In the genomic region with DNA sequence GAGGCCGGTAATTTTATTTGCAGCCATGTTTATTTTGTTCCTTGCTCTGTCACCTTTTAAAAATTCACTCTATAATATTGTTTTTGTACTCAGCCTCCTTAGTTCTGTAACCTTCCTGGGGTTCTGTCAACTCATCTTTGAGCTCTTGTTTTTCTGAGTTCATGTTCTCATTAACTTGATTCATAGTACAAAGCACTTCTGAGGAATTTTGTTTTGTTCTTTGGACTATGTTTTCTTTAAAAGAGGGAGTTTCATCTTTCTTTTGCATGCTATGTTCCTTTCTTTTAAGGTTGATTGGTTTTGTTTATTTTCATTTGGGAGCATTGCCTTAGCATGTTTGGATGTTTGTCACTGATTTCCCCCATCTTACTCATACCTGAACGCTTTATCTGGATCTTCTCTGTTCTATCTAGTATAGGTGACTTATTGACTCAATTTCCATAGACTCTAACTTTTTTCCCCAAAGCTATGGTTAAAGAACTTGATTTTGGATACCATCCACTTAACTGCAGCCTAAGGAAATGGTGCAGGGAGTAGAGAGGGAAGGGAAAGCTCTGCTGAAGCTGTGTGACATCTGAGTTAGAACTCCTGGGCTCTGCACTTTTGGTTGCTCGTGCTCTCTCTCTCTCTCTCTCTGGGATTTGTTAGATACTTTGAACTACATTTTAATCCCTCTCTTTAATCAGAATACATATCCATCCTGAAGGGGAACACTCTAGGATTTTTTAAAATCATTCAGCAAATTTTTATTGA, we compare ENCODE assay signal across 19 cellular contexts.
A peak's percentile ranks its signal among the peaks of the same experiment; 100 is the strongest.
DNase-seq lines count a peak whose midpoint lies in the region; ATAC-seq, FAIRE-seq and TF ChIP-seq lines count a peak whose summit lies in the region.
"Had no signal": no experiment of that assay in that cellular context is flagged by ENCODE, and none has a peak within 500 bp of the region (broad histone marks: within the 10 kb centered on the region; RNA-seq: fewer than 3 reads in every experiment).

No MANE protein-coding gene starts in this region.

- no peaks in the 10 kb centered on the region for H3K79me2 ChIP-seq in astrocyte (ENCODE audit: insufficient read depth, low read length)

- no peak overlapping the region for H3K4me3 Mint-ChIP-seq in astrocyte (ENCODE audit: unreplicated experiment)
- H3K4me3 Mint-ChIP-seq: neural progenitor cell; stimulated activated naive CD8-positive, alpha-beta T cell treated with anti-CD3 and anti-CD28 coated beads, Interleukin-15, Interleukin-2, amounts not matched to agents 100 ng/mL and 50 ng/mL, for 24 hours had no signal

- TF ChIP-seq CTCF in astrocyte (IDR thresholded peaks at IDR 0.05; ENCODE audit: insufficient read depth, low read depth, low read length) = no peak

- H3K36me3 ChIP-seq in astrocyte (ENCODE audit: insufficient read depth, low read length) (no peaks in the 10 kb centered on the region), skeletal muscle satellite cell (ENCODE audit: insufficient read depth, low read length) (no peaks in the 10 kb centered on the region)
- H3K36me3 ChIP-seq: lower lobe of right lung, neural progenitor cell had no signal

- H3K27me3 ChIP-seq in astrocyte (ENCODE audit: insufficient read depth, low read length) = no peaks in the 10 kb centered on the region
- no peaks in the 10 kb centered on the region for H3K27me3 ChIP-seq in skeletal muscle satellite cell (ENCODE audit: control insufficient read depth, insufficient read depth, low read length)
- H3K27me3 ChIP-seq: neural progenitor cell had no signal

- H3K27ac ChIP-seq in astrocyte (ENCODE audit: low read depth, low read length) = peak overlapping the region; percentile 88
- H3K27ac ChIP-seq: lower lobe of right lung, neural progenitor cell, VCaP had no signal

- no peak overlapping the region for H3K4me3 ChIP-seq in astrocyte (ENCODE audit: insufficient read depth, low read depth, low read length)
- H3K4me3 ChIP-seq in skeletal muscle satellite cell (ENCODE audit: low read length) = no peak overlapping the region
- H3K4me3 ChIP-seq: GM12878, lower lobe of right lung, neural progenitor cell had no signal

- no peak for FAIRE-seq in astrocyte (lab: Jason Lieb, UNC)
- FAIRE-seq: GM12878 had no signal

- no peaks in the 10 kb centered on the region for H3K27me3 Mint-ChIP-seq in astrocyte (ENCODE audit: low read depth, unreplicated experiment)
- H3K27me3 Mint-ChIP-seq: stimulated activated naive CD8-positive, alpha-beta T cell treated with anti-CD3 and anti-CD28 coated beads, Interleukin-15, Interleukin-2, amounts not matched to agents 100 ng/mL and 50 ng/mL, for 24 hours had no signal

- H3K9me3 ChIP-seq in astrocyte (ENCODE audit: insufficient read depth, low read depth, low read length) (no peaks in the 10 kb centered on the region), skeletal muscle satellite cell (replicated peaks; ENCODE audit: low read length) (no peaks in the 10 kb centered on the region)
- H3K9me3 ChIP-seq: lower lobe of right lung had no signal

- ATAC-seq in GM18873 (IDR thresholded peaks at IDR 0.05; ENCODE audit: low FRiP score, unreplicated experiment) = no peak
- ATAC-seq: GM12878, lower lobe of right lung, SK-N-SH treated with all-trans-retinoic acid at 6 μM for 48 hours had no signal

- peaks cover 74% of the 10 kb centered on the region for H3K4me1 Mint-ChIP-seq in astrocyte (ENCODE audit: low read depth, unreplicated experiment)

- H3K9me3 Mint-ChIP-seq in astrocyte (ENCODE audit: unreplicated experiment) = no peaks in the 10 kb centered on the region
- H3K9me3 Mint-ChIP-seq: neural progenitor cell; stimulated activated naive CD8-positive, alpha-beta T cell treated with anti-CD3 and anti-CD28 coated beads, Interleukin-15, Interleukin-2, amounts not matched to agents 100 ng/mL and 50 ng/mL, for 24 hours had no signal

- peak; percentile 14 for DNase-seq in EL
- no peak for DNase-seq in astrocyte (ENCODE audit: low read depth)
- DNase-seq in fibroblast of peridontal ligament (ENCODE audit: extremely low read depth) = peak; percentile 50
- DNase-seq in AML-193 (lab: John Stamatoyannopoulos, UW) = no peak
- DNase-seq in NCI-H2029 treated with DMSO at 0.1 percent for 48 hours (lab: John Stamatoyannopoulos, UW) = no peak
- no peak for DNase-seq in NCI-H1694 (lab: John Stamatoyannopoulos, UW)
- DNase-seq: activated naive CD4-positive, alpha-beta T cell; DMS79; hippocampal formation; lower lobe of right lung; NCI-H1105 treated with DMSO at 0.1 percent for 48 hours; NCI-H345 had no signal

- H2AFZ ChIP-seq in astrocyte (ENCODE audit: low read depth, low read length) = no peak overlapping the region
- H2AFZ ChIP-seq: neural progenitor cell had no signal

- no peaks in the 10 kb centered on the region for H4K20me1 ChIP-seq in astrocyte (ENCODE audit: insufficient read depth, low read length)

- no peaks in the 10 kb centered on the region for H3K36me3 Mint-ChIP-seq in astrocyte (ENCODE audit: low read depth, unreplicated experiment)
- H3K36me3 Mint-ChIP-seq: neural progenitor cell had no signal

- peak overlapping the region; percentile 44 for H3K4me2 ChIP-seq in astrocyte (ENCODE audit: low read length)
- peak overlapping the region; percentile 35 for H3K4me2 ChIP-seq in skeletal muscle satellite cell (ENCODE audit: low read length)

- H3K9ac ChIP-seq in astrocyte (ENCODE audit: low read length) (peak overlapping the region; percentile 43), skeletal muscle satellite cell (ENCODE audit: low read depth, low read length) (peak overlapping the region; percentile 72)
- H3K9ac ChIP-seq: neural progenitor cell had no signal

- H3K27ac Mint-ChIP-seq in astrocyte (ENCODE audit: unreplicated experiment) = peak overlapping the region; percentile 88
- H3K27ac Mint-ChIP-seq: neural progenitor cell; stimulated activated naive CD8-positive, alpha-beta T cell treated with anti-CD3 and anti-CD28 coated beads, Interleukin-15, Interleukin-2, amounts not matched to agents 100 ng/mL and 50 ng/mL, for 24 hours had no signal

- H3K4me1 ChIP-seq in astrocyte (ENCODE audit: insufficient read depth, low read length) = peaks cover 54% of the 10 kb centered on the region
- peaks cover 71% of the 10 kb centered on the region for H3K4me1 ChIP-seq in skeletal muscle satellite cell (ENCODE audit: control insufficient read depth, insufficient read depth, low read length)

Comparison
In these comparisons a context has a peak if more than half of its experiments do, and no peak if none do; other contexts are left out.
1. DNase-seq: peak in EL (single experiment) and fibroblast of peridontal ligament (single experiment); none in astrocyte (single experiment), AML-193 (0 of 2), NCI-H2029 treated with DMSO at 0.1 percent for 48 hours (single experiment) and NCI-H1694 (single experiment).